ENCODE assay signal across 8 cellular contexts in the genomic region with DNA sequence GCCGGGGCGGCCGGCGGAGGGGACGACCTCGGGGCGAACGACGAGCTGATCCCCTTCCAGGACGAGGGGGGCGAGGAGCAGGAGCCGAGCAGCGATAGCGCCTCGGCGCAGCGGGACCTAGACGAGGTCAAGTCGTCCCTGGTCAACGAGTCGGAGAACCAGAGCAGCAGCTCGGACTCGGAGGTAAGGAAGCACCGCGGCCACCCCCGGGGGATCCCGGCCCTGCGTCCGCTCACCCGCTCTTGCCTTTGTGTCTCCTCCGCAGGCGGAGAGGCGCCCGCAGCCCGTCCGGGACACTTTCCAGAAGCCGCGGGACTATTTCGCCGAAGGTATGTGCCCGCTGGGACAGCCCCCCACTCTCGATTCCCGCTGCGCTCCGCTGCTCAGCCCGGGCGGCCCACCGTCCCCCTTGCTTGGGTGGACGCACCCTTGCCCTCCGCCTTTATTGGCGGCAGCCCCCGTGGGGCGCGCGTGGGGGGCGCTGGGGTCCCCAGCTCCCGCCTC. TPM values are rescaled to one million over a fixed set of nuclear protein-coding genes. Genes with fewer than 3 reads are reported as not detected.
DNase-seq lines count a peak whose midpoint lies in the region; ATAC-seq and TF ChIP-seq lines count a peak whose summit lies in the region.

No MANE protein-coding gene starts in this region.

- no peak for ATAC-seq in HG02973 (IDR thresholded peaks at IDR 0.05; ENCODE audit: unreplicated experiment)
- no peak for ATAC-seq in HG03469 (IDR thresholded peaks at IDR 0.05; ENCODE audit: unreplicated experiment)

- CTCF ChIA-PET in HEK293 (lab: Yijun Ruan, JAX) = interaction anchor here (0.8 to 4.2 kb wide), 9 partner anchors 12 to 208 kb away, joined by 3 to 36 read pairs (median 4); no protein-coding TSS in a partner anchor

- H3K4me1 ChIP-seq in BE2C (no peaks in the 10 kb centered on the region), HEK293 (ENCODE audit: control insufficient read depth, insufficient read depth, low read length) (peaks cover 3% of the 10 kb centered on the region; the same call in 1 of the 2 replicates), osteoblast (ENCODE audit: insufficient read depth, low read length) (peaks cover 15% of the 10 kb centered on the region)

- H2AFZ ChIP-seq in osteoblast (ENCODE audit: low read length) = peak overlapping the region; percentile 66

- H3K27ac ChIP-seq in HEK293 (ENCODE audit: extremely low read depth, low read depth, low read length) (peak overlapping the region; percentile 41; the same call in 1 of the 2 replicates), osteoblast (ENCODE audit: low read depth, low read length) (no peak overlapping the region)

- peaks cover 16% of the 10 kb centered on the region for H4K20me1 ChIP-seq in osteoblast (ENCODE audit: insufficient read depth, low read length)

- H3K4me2 ChIP-seq in osteoblast (ENCODE audit: insufficient read depth, low read length) = peak overlapping the region; percentile 81

- H3K9me3 ChIP-seq in BE2C (no peaks in the 10 kb centered on the region), HEK293 (ENCODE audit: control insufficient read depth, insufficient read depth, low read depth, low read length) (no peaks in the 10 kb centered on the region), osteoblast (ENCODE audit: low read depth, low read length) (no peaks in the 10 kb centered on the region)

- H3K36me3 ChIP-seq in BE2C (no peaks in the 10 kb centered on the region), HEK293 (ENCODE audit: control insufficient read depth in 2 of 2, insufficient read depth in 1 of 2, low read length in 2 of 2) (peaks cover 0 to 5% of the 10 kb centered on the region in 2 experiments; a peak in 2 of 3 replicates), osteoblast (ENCODE audit: insufficient read depth, low read length) (no peaks in the 10 kb centered on the region)

- DNase-seq in BE2C (no peak), fibroblast of villous mesenchyme (ENCODE audit: low read depth) (peak; percentile 46), osteoblast (ENCODE audit: insufficient read length, low spot score, missing footprints) (peak; percentile 95), hippocampal formation (lab: John Stamatoyannopoulos, UW) (no peak)
- DNase-seq in activated T-cell treated with anti-CD3 and anti-CD28 coated beads, Interleukin-2, amount 50 U/mL, for 48 hours = peak; percentile 39 to 54

- H3K4me3 ChIP-seq in BE2C (ENCODE audit: low read depth, low read length) = peak overlapping the region; percentile 31
- H3K4me3 ChIP-seq in HEK293 (ENCODE audit: low read depth, low read length) = peak overlapping the region; percentile 58
- peak overlapping the region; percentile 73 for H3K4me3 ChIP-seq in fibroblast of villous mesenchyme (ENCODE audit: low read depth, low read length)
- peak overlapping the region; percentile 85 for H3K4me3 ChIP-seq in osteoblast (ENCODE audit: insufficient read depth, low read length)

- TF ChIP-seq CTCF in BE2C (IDR thresholded peaks at IDR 0.05; ENCODE audit: low read depth, low read length) (no peak), HEK293 (tag by site-specific recombination; IDR thresholded peaks at IDR 0.05) (no peak), fibroblast of villous mesenchyme (IDR thresholded peaks at IDR 0.05; ENCODE audit: insufficient read depth, low read depth, low read length) (no peak), osteoblast (IDR thresholded peaks at IDR 0.05; ENCODE audit: extremely low read depth, low read depth, low read length) (no peak)

- H3K27me3 ChIP-seq in BE2C = peaks cover 30% of the 10 kb centered on the region
- H3K27me3 ChIP-seq in osteoblast (ENCODE audit: insufficient read depth, low read length) = no peaks in the 10 kb centered on the region

- POLR2A ChIA-PET in HEK293 (lab: Yijun Ruan, JAX) = interaction anchor here (1.5 to 1.6 kb wide), 2 partner anchors 12 to 151 kb away, joined by 3 to 6 read pairs; no protein-coding TSS in a partner anchor

- H3K79me2 ChIP-seq in osteoblast (ENCODE audit: insufficient read depth, low read length) = peaks cover 40% of the 10 kb centered on the region

TF ChIP-seq in HEK293, 187 proteins besides CTCF, POLR2A, EP300 and RAD21 (continues in another document):
- TF ChIP-seq, protein P1, sequence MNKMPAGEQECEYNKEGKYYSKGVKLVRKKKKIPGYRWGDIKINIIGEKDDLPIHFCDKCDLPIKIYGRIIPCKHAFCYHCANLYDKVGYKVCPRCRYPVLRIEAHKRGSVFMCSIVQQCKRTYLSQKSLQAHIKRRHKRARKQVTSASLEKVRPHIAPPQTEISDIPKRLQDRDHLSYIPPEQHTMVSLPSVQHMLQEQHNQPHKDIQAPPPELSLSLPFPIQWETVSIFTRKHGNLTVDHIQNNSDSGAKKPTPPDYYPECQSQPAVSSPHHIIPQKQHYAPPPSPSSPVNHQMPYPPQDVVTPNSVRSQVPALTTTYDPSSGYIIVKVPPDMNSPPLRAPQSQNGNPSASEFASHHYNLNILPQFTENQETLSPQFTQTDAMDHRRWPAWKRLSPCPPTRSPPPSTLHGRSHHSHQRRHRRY (tag by site-specific recombination; IDR thresholded peaks at IDR 0.05) = no peak
- TF ChIP-seq ZNF202 (tag by site-specific recombination; IDR thresholded peaks at IDR 0.05; ENCODE audit: borderline replicate concordance) (peak; percentile 69; the same call in 1 of the 2 replicates), ZNF223 (tag by site-specific recombination; IDR thresholded peaks at IDR 0.05) (no peak), ZNF132 (tag by site-specific recombination; IDR thresholded peaks at IDR 0.05; ENCODE audit: borderline replicate concordance) (no peak), ZBTB8A (tag by site-specific recombination; IDR thresholded peaks at IDR 0.05) (0 out of 2 replicates have a peak, but pooled peaks have one; percentile 15), ZNF10 (tag by site-specific recombination; IDR thresholded peaks at IDR 0.05) (no peak), ZNF426 (tag by site-specific recombination; IDR thresholded peaks at IDR 0.05) (no peak), ZNF521 (tag by site-specific recombination; IDR thresholded peaks at IDR 0.05) (no peak), ZNF555 (tag by site-specific recombination; conservative IDR thresholded peaks at IDR 0.05) (no peak), GFI1B (tag by site-specific recombination; IDR thresholded peaks at IDR 0.05) (no peak), ZNF549 (tag by site-specific recombination; IDR thresholded peaks at IDR 0.05) (no peak), ZNF600 (tag by site-specific recombination; IDR thresholded peaks at IDR 0.05) (0 out of 2 replicates have a peak, but pooled peaks have one; percentile 13), ZSCAN30 (tag by site-specific recombination; IDR thresholded peaks at IDR 0.05) (no peak)
- TF ChIP-seq, protein P2, sequence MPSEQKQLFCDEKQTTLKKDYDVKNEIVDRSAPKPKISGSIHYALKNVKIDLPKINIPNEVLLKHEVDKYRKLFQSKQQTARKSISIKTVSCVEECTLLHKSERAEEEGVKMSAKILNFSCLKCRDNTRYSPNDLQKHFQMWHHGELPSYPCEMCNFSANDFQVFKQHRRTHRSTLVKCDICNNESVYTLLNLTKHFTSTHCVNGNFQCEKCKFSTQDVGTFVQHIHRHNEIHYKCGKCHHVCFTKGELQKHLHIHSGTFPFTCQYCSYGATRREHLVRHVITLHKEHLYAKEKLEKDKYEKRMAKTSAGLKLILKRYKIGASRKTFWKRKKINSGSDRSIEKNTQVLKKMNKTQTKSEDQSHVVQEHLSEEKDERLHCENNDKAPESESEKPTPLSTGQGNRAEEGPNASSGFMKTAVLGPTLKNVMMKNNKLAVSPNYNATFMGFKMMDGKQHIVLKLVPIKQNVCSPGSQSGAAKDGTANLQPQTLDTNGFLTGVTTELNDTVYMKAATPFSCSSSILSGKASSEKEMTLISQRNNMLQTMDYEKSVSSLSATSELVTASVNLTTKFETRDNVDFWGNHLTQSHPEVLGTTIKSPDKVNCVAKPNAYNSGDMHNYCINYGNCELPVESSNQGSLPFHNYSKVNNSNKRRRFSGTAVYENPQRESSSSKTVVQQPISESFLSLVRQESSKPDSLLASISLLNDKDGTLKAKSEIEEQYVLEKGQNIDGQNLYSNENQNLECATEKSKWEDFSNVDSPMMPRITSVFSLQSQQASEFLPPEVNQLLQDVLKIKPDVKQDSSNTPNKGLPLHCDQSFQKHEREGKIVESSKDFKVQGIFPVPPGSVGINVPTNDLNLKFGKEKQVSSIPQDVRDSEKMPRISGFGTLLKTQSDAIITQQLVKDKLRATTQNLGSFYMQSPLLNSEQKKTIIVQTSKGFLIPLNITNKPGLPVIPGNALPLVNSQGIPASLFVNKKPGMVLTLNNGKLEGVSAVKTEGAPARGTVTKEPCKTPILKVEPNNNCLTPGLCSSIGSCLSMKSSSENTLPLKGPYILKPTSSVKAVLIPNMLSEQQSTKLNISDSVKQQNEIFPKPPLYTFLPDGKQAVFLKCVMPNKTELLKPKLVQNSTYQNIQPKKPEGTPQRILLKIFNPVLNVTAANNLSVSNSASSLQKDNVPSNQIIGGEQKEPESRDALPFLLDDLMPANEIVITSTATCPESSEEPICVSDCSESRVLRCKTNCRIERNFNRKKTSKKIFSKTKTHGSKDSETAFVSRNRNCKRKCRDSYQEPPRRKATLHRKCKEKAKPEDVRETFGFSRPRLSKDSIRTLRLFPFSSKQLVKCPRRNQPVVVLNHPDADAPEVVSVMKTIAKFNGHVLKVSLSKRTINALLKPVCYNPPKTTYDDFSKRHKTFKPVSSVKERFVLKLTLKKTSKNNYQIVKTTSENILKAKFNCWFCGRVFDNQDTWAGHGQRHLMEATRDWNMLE (tag by site-specific recombination; conservative IDR thresholded peaks at IDR 0.05; ENCODE audit: low read depth) = no peak
- TF ChIP-seq, protein P3, sequence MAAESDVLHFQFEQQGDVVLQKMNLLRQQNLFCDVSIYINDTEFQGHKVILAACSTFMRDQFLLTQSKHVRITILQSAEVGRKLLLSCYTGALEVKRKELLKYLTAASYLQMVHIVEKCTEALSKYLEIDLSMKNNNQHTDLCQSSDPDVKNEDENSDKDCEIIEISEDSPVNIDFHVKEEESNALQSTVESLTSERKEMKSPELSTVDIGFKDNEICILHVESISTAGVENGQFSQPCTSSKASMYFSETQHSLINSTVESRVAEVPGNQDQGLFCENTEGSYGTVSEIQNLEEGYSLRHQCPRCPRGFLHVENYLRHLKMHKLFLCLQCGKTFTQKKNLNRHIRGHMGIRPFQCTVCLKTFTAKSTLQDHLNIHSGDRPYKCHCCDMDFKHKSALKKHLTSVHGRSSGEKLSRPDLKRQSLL (tag by site-specific recombination; IDR thresholded peaks at IDR 0.05) = peak; percentile 49; the same call in 1 of the 2 replicates

RNA-seq across cellular contexts. Expression of a gene that starts 0.6 kb away (rescaled TPM):
- polyA plus RNA-seq in BE2C (2012; ENCODE audit: insufficient read depth, insufficient read length, low read depth) = 0.34 TPM
- 4.3 and 9.0 TPM in 2 replicates for total RNA-seq in fibroblast of villous mesenchyme
- total RNA-seq in osteoblast = 2.5 and 2.7 TPM in 2 replicates

Comparison
In these comparisons a context has a peak if more than half of its experiments do, and no peak if none do; other contexts are left out.
1. DNase-seq: peak in activated T-cell treated with anti-CD3 and anti-CD28 coated beads, Interleukin-2, amount 50 U/mL, for 48 hours (2 of 2), fibroblast of villous mesenchyme (single experiment) and osteoblast (single experiment); none in BE2C (single experiment) and hippocampal formation (0 of 2).
2. H3K4me3 ChIP-seq: peak in every context shown above with its lines; median percentile 85 in osteoblast; 73 in fibroblast of villous mesenchyme; 58 in HEK293; 31 in BE2C.